8 cellular contexts compared by ENCODE assay signal in the genomic region with DNA sequence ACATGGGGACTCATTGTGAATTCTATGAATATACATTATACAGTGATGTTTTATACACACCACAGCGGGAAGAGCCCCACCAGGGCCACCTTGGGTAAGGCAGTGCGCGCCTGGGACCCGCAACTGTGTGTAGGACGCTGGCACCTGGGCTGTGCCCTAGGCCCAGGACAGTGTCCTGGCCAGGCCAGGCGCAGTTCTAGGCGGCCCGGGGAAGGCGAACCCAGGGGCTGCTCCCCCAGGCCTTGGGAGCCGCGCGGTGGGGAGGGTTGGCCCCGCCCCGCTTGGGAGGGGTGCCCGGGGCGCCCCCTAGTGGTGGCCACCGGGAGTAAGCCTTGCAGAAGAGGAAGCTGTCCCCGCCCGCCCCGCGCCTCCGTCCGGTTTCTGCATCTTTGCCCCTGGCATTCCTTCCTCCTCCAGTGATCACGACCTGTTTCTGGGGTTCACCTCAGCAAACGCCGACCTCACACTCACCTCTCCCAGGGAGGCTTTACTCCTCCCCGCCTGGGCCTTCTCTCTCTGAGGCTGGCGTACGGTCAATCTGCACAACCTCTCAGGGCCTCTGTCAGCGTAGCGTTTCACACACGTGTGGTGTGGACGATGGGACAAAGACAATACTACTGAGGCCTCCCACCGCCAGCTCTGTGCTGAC. TPM values are rescaled to one million over a fixed set of nuclear protein-coding genes. Genes with fewer than 3 reads are reported as not detected.
DNase-seq lines count a peak whose midpoint lies in the region; ATAC-seq and TF ChIP-seq lines count a peak whose summit lies in the region.

No MANE protein-coding gene starts in this region.

- no peaks in the 10 kb centered on the region for H3K9me3 Mint-ChIP-seq in activated T-helper 2 cell treated with anti-CD3 and anti-CD28 coated beads, Interferon-gamma antibody, Interleukin-2, Interleukin-4, amounts not matched to agents 10 μg/mL and 5 μg/mL and 100 μg/mL, durations not matched to agents 14 hours and 24 hours and 36 hours

- TF ChIP-seq CTCF in gastroesophageal sphincter (IDR thresholded peaks at IDR 0.05), result peak; percentile 95 to 99 (median 97)
- TF ChIP-seq CTCF in omental fat pad (IDR thresholded peaks at IDR 0.05), result peak in 2 of 3 donors; percentile 68 to 94
- peak; percentile 94 to 98 for TF ChIP-seq CTCF in suprapubic skin (IDR thresholded peaks at IDR 0.05)

- no peaks in the 10 kb centered on the region for H3K27me3 Mint-ChIP-seq in activated T-helper 2 cell treated with anti-CD3 and anti-CD28 coated beads, Interferon-gamma antibody, Interleukin-2, Interleukin-4, amounts not matched to agents 10 μg/mL and 5 μg/mL and 100 μg/mL, durations not matched to agents 14 hours and 24 hours and 36 hours (ENCODE audit: low read depth)

- H3K27me3 ChIP-seq in gastroesophageal sphincter (no peaks in the 10 kb centered on the region), suprapubic skin (no peaks in the 10 kb centered on the region)

- H3K4me1 ChIP-seq in gastroesophageal sphincter, result peaks cover 0 to 17% (median 10%) of the 10 kb centered on the region in 3 donors
- H3K4me1 ChIP-seq in suprapubic skin, result peaks cover 15% of the 10 kb centered on the region

- H3K4me1 Mint-ChIP-seq in activated T-helper 2 cell treated with anti-CD3 and anti-CD28 coated beads, Interferon-gamma antibody, Interleukin-2, Interleukin-4, amounts not matched to agents 10 μg/mL and 5 μg/mL and 100 μg/mL, durations not matched to agents 14 hours and 24 hours and 36 hours (ENCODE audit: low read depth), result peaks cover 27% of the 10 kb centered on the region

- H3K27ac Mint-ChIP-seq in activated T-helper 2 cell treated with anti-CD3 and anti-CD28 coated beads, Interferon-gamma antibody, Interleukin-2, Interleukin-4, amounts not matched to agents 10 μg/mL and 5 μg/mL and 100 μg/mL, durations not matched to agents 14 hours and 24 hours and 36 hours, result peak overlapping the region; percentile 89

- intact Hi-C loops in activated T-helper 2 cell treated with anti-CD3 and anti-CD28 coated beads, Interferon-gamma antibody, Interleukin-2, Interleukin-4, amounts not matched to agents 10 μg/mL and 5 μg/mL and 100 μg/mL, durations not matched to agents 14 hours and 24 hours and 36 hours (cut with micrococcal nuclease), result loop anchor here (1.0 kb wide), 1 partner anchor 41 kb away; no protein-coding TSS in a partner anchor

- H3K36me3 ChIP-seq in gastroesophageal sphincter (no peaks in the 10 kb centered on the region), suprapubic skin (no peaks in the 10 kb centered on the region)

- H3K4me3 ChIP-seq in gastroesophageal sphincter (peak overlapping the region in 1 of 2 donors; percentile 34), suprapubic skin (peak overlapping the region; percentile 20)

- TF ChIP-seq POLR2A in GM18526 (IDR thresholded peaks at IDR 0.05; ENCODE audit: extremely low read depth, insufficient read length) (peak; percentile 26), gastroesophageal sphincter (IDR thresholded peaks at IDR 0.05) (no peak), suprapubic skin (IDR thresholded peaks at IDR 0.05) (no peak)

- in situ Hi-C loops in ACHN (cut with HindIII; ENCODE audit: low pct_ligation_motif_present, low pct_unique_long_range_greater_than_20kb, low sequenced_read_pairs), result no loop called here

- H3K27ac ChIP-seq in gastroesophageal sphincter (peak overlapping the region; percentile 51 to 83 (median 80)), suprapubic skin (no peak overlapping the region)

- H3K4me3 Mint-ChIP-seq in activated T-helper 2 cell treated with anti-CD3 and anti-CD28 coated beads, Interferon-gamma antibody, Interleukin-2, Interleukin-4, amounts not matched to agents 10 μg/mL and 5 μg/mL and 100 μg/mL, durations not matched to agents 14 hours and 24 hours and 36 hours (ENCODE audit: low read depth), result peak overlapping the region; percentile 77

- DNase-seq in ACHN, result peak; percentile 60
- DNase-seq in HPDE6-E6E7 (ENCODE audit: extremely low spot score), result peak; percentile 50
- peak; percentile 62 for DNase-seq in RKO (ENCODE audit: low spot score)
- peak; percentile 83 for DNase-seq in activated T-helper 2 cell treated with anti-CD3 and anti-CD28 coated beads, Interferon-gamma antibody, Interleukin-2, Interleukin-4, amounts not matched to agents 10 μg/mL and 5 μg/mL and 100 μg/mL, durations not matched to agents 14 hours and 24 hours and 36 hours (ENCODE audit: low spot score)
- DNase-seq in omental fat pad (ENCODE audit: low spot score), result no peak
- DNase-seq in suprapubic skin (ENCODE audit: low spot score in 2 of 2), result peak; percentile 88 to 92

- H3K9me3 ChIP-seq in gastroesophageal sphincter, result no peaks in the 10 kb centered on the region
- no peaks in the 10 kb centered on the region for H3K9me3 ChIP-seq in suprapubic skin

- 2% methylated on average over 9 of the region's 34 CpGs; no CpG with 5 or more reads in 1 of the 2 donors for WGBS in gastroesophageal sphincter (ENCODE audit: low coverage in 1 of 2), 2 donors
- 7% methylated on average over 28 of the region's 34 CpGs for WGBS in suprapubic skin

- ATAC-seq in gastroesophageal sphincter, result peak; percentile 93
- peak; percentile 37 for ATAC-seq in omental fat pad (ENCODE audit: low FRiP score)

- TF ChIP-seq EP300 in gastroesophageal sphincter (IDR thresholded peaks at IDR 0.05) (no peak), suprapubic skin (IDR thresholded peaks at IDR 0.05) (no peak)

- no peaks in the 10 kb centered on the region for H3K36me3 Mint-ChIP-seq in activated T-helper 2 cell treated with anti-CD3 and anti-CD28 coated beads, Interferon-gamma antibody, Interleukin-2, Interleukin-4, amounts not matched to agents 10 μg/mL and 5 μg/mL and 100 μg/mL, durations not matched to agents 14 hours and 24 hours and 36 hours (ENCODE audit: low read depth)

RNA-seq across cellular contexts. Expression of a gene that starts 9.5 kb away (rescaled TPM):
- total RNA-seq in activated T-helper 2 cell treated with anti-CD3 and anti-CD28 coated beads, Interferon-gamma antibody, Interleukin-2, Interleukin-4, amounts not matched to agents 10 μg/mL and 5 μg/mL and 100 μg/mL, durations not matched to agents 14 hours and 24 hours and 36 hours, result 107 TPM in 2 replicates
- total RNA-seq in gastroesophageal sphincter, result 100 to 1,000 TPM in 2 of 4 donors, 10 to 100 TPM in 2; 92.1 to 188 (median 101) TPM
- 100 to 1,000 TPM in 2 of 4 donors, 10 to 100 TPM in 2; 66.4 to 226 (median 94.8) TPM for total RNA-seq in omental fat pad
- total RNA-seq in suprapubic skin, result 10 to 100 TPM; 47.8 to 85.4 (median 76.8) TPM

RNA-seq across cellular contexts. Expression of a gene that starts 29.1 kb away (rescaled TPM):
- total RNA-seq in activated T-helper 2 cell treated with anti-CD3 and anti-CD28 coated beads, Interferon-gamma antibody, Interleukin-2, Interleukin-4, amounts not matched to agents 10 μg/mL and 5 μg/mL and 100 μg/mL, durations not matched to agents 14 hours and 24 hours and 36 hours, result 20.7 and 26.1 TPM in 2 replicates
- 10 to 100 TPM; 18.8 to 27.2 (median 26.3) TPM for total RNA-seq in gastroesophageal sphincter
- total RNA-seq in omental fat pad, result 10 to 100 TPM; 20.3 to 34.8 (median 22.2) TPM
- total RNA-seq in suprapubic skin, result 10 to 100 TPM; 69.5 to 82.2 (median 76.0) TPM

RNA-seq across cellular contexts. Expression of a gene that starts 36.6 kb away (rescaled TPM):
- total RNA-seq in activated T-helper 2 cell treated with anti-CD3 and anti-CD28 coated beads, Interferon-gamma antibody, Interleukin-2, Interleukin-4, amounts not matched to agents 10 μg/mL and 5 μg/mL and 100 μg/mL, durations not matched to agents 14 hours and 24 hours and 36 hours, result 13.6 and 16.1 TPM in 2 replicates
- total RNA-seq in gastroesophageal sphincter (10 to 100 TPM; 20.3 to 41.2 (median 27.0) TPM), omental fat pad (10 to 100 TPM in 3 of 4 donors, 1 to 10 TPM in 1; 7.8 to 20.3 (median 12.4) TPM), suprapubic skin (10 to 100 TPM; 20.1 to 38.3 (median 27.3) TPM)

RNA-seq across cellular contexts. Expression of a gene that starts 43.4 kb away (rescaled TPM):
- 0.07 and 0.32 TPM in 2 replicates for total RNA-seq in activated T-helper 2 cell treated with anti-CD3 and anti-CD28 coated beads, Interferon-gamma antibody, Interleukin-2, Interleukin-4, amounts not matched to agents 10 μg/mL and 5 μg/mL and 100 μg/mL, durations not matched to agents 14 hours and 24 hours and 36 hours
- total RNA-seq in gastroesophageal sphincter (under 1 TPM; 0.08 to 0.94 (median 0.22) TPM), omental fat pad (under 1 TPM; 0.19 to 0.48 (median 0.42) TPM), suprapubic skin (10 to 100 TPM; 42.2 to 64.9 (median 61.1) TPM)

RNA-seq across cellular contexts. Expression of a gene that starts 47.8 kb away (rescaled TPM):
- total RNA-seq in activated T-helper 2 cell treated with anti-CD3 and anti-CD28 coated beads, Interferon-gamma antibody, Interleukin-2, Interleukin-4, amounts not matched to agents 10 μg/mL and 5 μg/mL and 100 μg/mL, durations not matched to agents 14 hours and 24 hours and 36 hours, result not detected in 2 replicates
- not detected for total RNA-seq in gastroesophageal sphincter
- total RNA-seq in omental fat pad, result not detected
- not detected for total RNA-seq in suprapubic skin
